ENCODE assay signal across 15 cellular contexts in the genomic region with DNA sequence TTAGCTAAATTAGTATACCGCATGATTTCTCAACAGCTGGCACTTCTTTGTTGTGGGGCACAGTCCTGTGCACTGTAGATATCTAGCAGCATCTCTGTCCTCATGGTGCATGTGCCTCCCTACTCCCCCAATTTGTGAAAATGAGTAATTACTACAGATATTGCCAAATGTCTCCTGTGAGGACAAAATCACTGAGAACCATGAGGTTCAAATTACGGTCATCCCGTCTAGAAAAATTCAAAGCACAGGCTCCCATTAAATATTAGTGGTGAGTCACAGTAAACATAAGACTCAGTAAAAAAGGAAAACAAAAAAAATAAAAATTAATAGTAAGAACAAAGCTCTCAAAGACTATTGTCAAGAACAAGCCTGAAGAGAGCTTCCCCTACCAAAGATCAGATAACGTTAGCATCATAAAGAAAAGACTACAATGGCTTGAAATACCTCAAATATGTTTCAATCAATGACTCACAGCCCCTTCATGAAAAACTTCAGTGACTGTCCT. TPM values are rescaled to one million over a fixed set of nuclear protein-coding genes. Genes with fewer than 3 reads are reported as not detected.
DNase-seq lines count a peak whose midpoint lies in the region; ATAC-seq and TF ChIP-seq lines count a peak whose summit lies in the region.
"Had no signal": no experiment of that assay in that cellular context is flagged by ENCODE, and none has a peak within 500 bp of the region (broad histone marks: within the 10 kb centered on the region; RNA-seq: fewer than 3 reads in every experiment).

No MANE protein-coding gene starts in this region.

- DNase-seq in AG08396 (ENCODE audit: low spot score) (peak; percentile 18), HT1080 (ENCODE audit: low read depth) (peak; percentile 20), amniotic epithelial cell (ENCODE audit: low read depth) (peak; percentile 81), mesenchymal stem cell (peak; percentile 41), esophagus muscularis mucosa (ENCODE audit: extremely low spot score) (no peak), DMS79 treated with DMSO at 0.1 percent for 48 hours (lab: John Stamatoyannopoulos, UW) (no peak)
- DNase-seq: activated CD4-positive, CD25-positive, alpha-beta regulatory T cell treated with anti-CD3 and anti-CD28 coated beads, Interleukin-2, amount 50 U/mL, for 72 hours; cortex of kidney; DND-41; lower lobe of right lung; NCI-H524; stimulated activated CD4-positive, alpha-beta T cell treated with anti-CD3 and anti-CD28 coated beads, Interleukin-2, amount 100 ng/mL, for 24 hours; uterus had no signal

- WGBS in mesenchymal stem cell, result 66% methylated on average over 2 of the region's 4 CpGs
- 74% methylated on average over 4 of the region's 4 CpGs for WGBS in esophagus muscularis mucosa

- no peaks in the 10 kb centered on the region for H3K27me3 ChIP-seq in mesenchymal stem cell (ENCODE audit: control insufficient read depth in 1 of 2, insufficient read depth in 1 of 2, low read length in 2 of 2)
- H3K27me3 ChIP-seq in esophagus muscularis mucosa, result no peaks in the 10 kb centered on the region
- H3K27me3 ChIP-seq: uterus had no signal

- no peak overlapping the region for H2AK5ac ChIP-seq in mesenchymal stem cell (ENCODE audit: low read length, severe bottlenecking)

- H3K23ac ChIP-seq in mesenchymal stem cell (ENCODE audit: low read length in 2 of 2), result no peak overlapping the region

- peaks cover 4% of the 10 kb centered on the region for H3K4me1 ChIP-seq in mesenchymal stem cell (ENCODE audit: control insufficient read depth, insufficient read depth, low read depth, low read length)
- H3K4me1 ChIP-seq in esophagus muscularis mucosa, result peaks cover 6 to 41% (median 28%) of the 10 kb centered on the region in 4 donors
- H3K4me1 ChIP-seq: uterus had no signal

- H2AFZ ChIP-seq in mesenchymal stem cell (ENCODE audit: low read depth, low read length), result no peak overlapping the region

- H4K8ac ChIP-seq in mesenchymal stem cell (ENCODE audit: low read length), result no peak overlapping the region

- ATAC-seq in HG03135 (IDR thresholded peaks at IDR 0.05; ENCODE audit: unreplicated experiment) (no peak), HG03280 (IDR thresholded peaks at IDR 0.05; ENCODE audit: unreplicated experiment) (no peak)
- ATAC-seq: lower lobe of right lung had no signal

- H2BK120ac ChIP-seq in mesenchymal stem cell (ENCODE audit: low read depth, low read length), result no peak overlapping the region

- no peak overlapping the region for H2BK5ac ChIP-seq in mesenchymal stem cell (ENCODE audit: low read depth, low read length, poor library complexity, severe bottlenecking)

- H3K36me3 ChIP-seq in mesenchymal stem cell (ENCODE audit: control insufficient read depth in 1 of 2, insufficient read depth in 2 of 2, low read depth in 1 of 2, low read length in 2 of 2) (peaks cover 7 to 25% of the 10 kb centered on the region in 2 experiments), esophagus muscularis mucosa (peaks cover 0 to 23% (median 8%) of the 10 kb centered on the region in 4 donors)
- H3K36me3 ChIP-seq: uterus had no signal

- H3K9me3 ChIP-seq in mesenchymal stem cell (ENCODE audit: control insufficient read depth, low read length), result no peaks in the 10 kb centered on the region
- H3K9me3 ChIP-seq in esophagus muscularis mucosa, result no peaks in the 10 kb centered on the region
- H3K9me3 ChIP-seq: lower lobe of right lung, uterus had no signal

- TF ChIP-seq POLR2A in esophagus muscularis mucosa (IDR thresholded peaks at IDR 0.05; ENCODE audit: low read depth), result no peak

- no peak overlapping the region for H3K18ac ChIP-seq in mesenchymal stem cell (ENCODE audit: low read depth in 1 of 2, low read length in 2 of 2)

- H3K27ac ChIP-seq in mesenchymal stem cell (ENCODE audit: low read length, poor library complexity, severe bottlenecking) (no peak overlapping the region), esophagus muscularis mucosa (replicated peaks in 1 of 4) (no peak overlapping the region)
- H3K27ac ChIP-seq: lower lobe of right lung had no signal

- no peak overlapping the region for H2BK12ac ChIP-seq in mesenchymal stem cell (ENCODE audit: low read length in 2 of 2)

- H3K79me1 ChIP-seq in mesenchymal stem cell (replicated peaks; ENCODE audit: low read length, poor library complexity, severe bottlenecking), result peaks cover 11% of the 10 kb centered on the region

- intact Hi-C loops in esophagus muscularis mucosa (cut with DNase I), result no loop called here

- TF ChIP-seq EP300 in esophagus muscularis mucosa (IDR thresholded peaks at IDR 0.05), result no peak

- no peak overlapping the region for H3K4me3 ChIP-seq in mesenchymal stem cell (ENCODE audit: insufficient read depth in 1 of 2, low read depth in 1 of 2, low read length in 2 of 2)
- no peak overlapping the region for H3K4me3 ChIP-seq in esophagus muscularis mucosa
- H3K4me3 ChIP-seq: lower lobe of right lung, uterus had no signal

- no peak overlapping the region for H3K14ac ChIP-seq in mesenchymal stem cell (ENCODE audit: low read length in 2 of 2)

- no peak for TF ChIP-seq CTCF in esophagus muscularis mucosa (IDR thresholded peaks at IDR 0.05)

- no peak overlapping the region for H3K9ac ChIP-seq in mesenchymal stem cell (ENCODE audit: low read length)

- H2BK15ac ChIP-seq in mesenchymal stem cell (ENCODE audit: low read depth, poor library complexity, severe bottlenecking), result no peak overlapping the region

- no peak overlapping the region for H3K4ac ChIP-seq in mesenchymal stem cell (ENCODE audit: low read depth in 1 of 2, low read length in 2 of 2)

- H4K91ac ChIP-seq in mesenchymal stem cell (ENCODE audit: low read length), result no peak overlapping the region

- H3K4me2 ChIP-seq in mesenchymal stem cell (ENCODE audit: low read length, poor library complexity, severe bottlenecking), result no peak overlapping the region

RNA-seq across cellular contexts. Expression of a gene that starts 57.8 kb away (rescaled TPM):
- not detected in 2 replicates for total RNA-seq in HT1080 (2014; rRNA removed; shearing (Covaris generic))
- polyA plus RNA-seq in HT1080 (2015; cell fraction: cytosol; rRNA removed), result not detected in 2 replicates
- not detected in 2 replicates for polyA plus RNA-seq in HT1080 (2015; cell fraction: nucleus; rRNA removed)
- not detected for polyA plus RNA-seq in mesenchymal stem cell (2013, experiment 1 of 2)
- not detected for polyA plus RNA-seq in mesenchymal stem cell (2013, experiment 2 of 2)
- not detected for total RNA-seq in esophagus muscularis mucosa
- total RNA-seq: lower lobe of right lung, uterus had no signal

Comparison
In these comparisons a context has a peak if more than half of its experiments do, and no peak if none do; other contexts are left out.
1. DNase-seq: peak in AG08396 (single experiment), HT1080 (single experiment), amniotic epithelial cell (single experiment) and mesenchymal stem cell (single experiment); none in esophagus muscularis mucosa (single experiment) and DMS79 treated with DMSO at 0.1 percent for 48 hours (single experiment).